Comparison of ENCODE assay signal across 10 cellular contexts in the genomic region with DNA sequence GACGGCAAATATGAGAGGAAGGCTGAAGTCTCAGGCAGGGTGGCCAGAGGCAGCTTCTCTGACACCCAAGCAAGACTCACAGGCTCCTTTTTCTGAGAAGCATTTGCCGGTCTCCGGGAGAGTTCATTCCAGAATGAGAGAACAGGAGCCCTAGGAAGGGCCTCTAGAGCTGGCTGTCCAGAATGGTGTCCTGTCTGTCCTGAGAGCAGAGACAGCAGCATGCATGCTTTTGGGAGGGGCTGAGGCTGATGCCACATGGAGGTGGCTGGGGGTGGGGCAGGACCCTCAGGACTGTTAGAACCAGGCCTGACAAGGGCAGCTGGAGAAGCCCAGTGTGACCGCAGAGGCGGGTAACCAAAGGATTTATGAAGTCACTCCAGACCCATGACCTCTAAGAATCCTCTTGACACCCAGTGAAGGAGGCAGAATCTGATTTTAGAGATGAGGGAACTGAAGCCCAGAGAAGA. TPM values are rescaled to one million over a fixed set of nuclear protein-coding genes. Genes with fewer than 3 reads are reported as not detected.
DNase-seq lines count a peak whose midpoint lies in the region; ATAC-seq and TF ChIP-seq lines count a peak whose summit lies in the region.
"Had no signal": no experiment of that assay in that cellular context is flagged by ENCODE, and none has a peak within 500 bp of the region (broad histone marks: within the 10 kb centered on the region; RNA-seq: fewer than 3 reads in every experiment).

No MANE protein-coding gene starts in this region.

- TF ChIP-seq CTCF in cardiac muscle cell (IDR thresholded peaks at IDR 0.05; ENCODE audit: low read depth, low read length): no peak
- TF ChIP-seq CTCF in liver (IDR thresholded peaks at IDR 0.05; ENCODE audit: low read depth, low read length, missing input control): no peak
- no peak for TF ChIP-seq CTCF in suprapubic skin (IDR thresholded peaks at IDR 0.05)

- ATAC-seq in Right ventricle myocardium superior (ENCODE audit: poor library complexity) (no peak), left lobe of liver (no peak)

- no peak for TF ChIP-seq EP300 in suprapubic skin (IDR thresholded peaks at IDR 0.05)

- DNase-seq in cardiac muscle cell (ENCODE audit: low read depth in 1 of 2, low spot score in 1 of 2) (no peak), Right ventricle myocardium superior (no peak), suprapubic skin (ENCODE audit: low spot score in 2 of 2) (no peak), C1 segment of cervical spinal cord (lab: John Stamatoyannopoulos, UW) (no peak), SHP77 treated with DMSO at 0.1 percent for 48 hours (lab: John Stamatoyannopoulos, UW) (no peak), left lobe of liver (ENCODE audit: low spot score) (no peak)
- DNase-seq: NCI-H1417 had no signal

- H3K9me3 ChIP-seq in cardiac muscle cell (ENCODE audit: low read depth) (no peaks in the 10 kb centered on the region), liver (ENCODE audit: control insufficient read depth in 4 of 4, low read length in 3 of 4) (no peaks in the 10 kb centered on the region), suprapubic skin (no peaks in the 10 kb centered on the region)

- H3K4me3 ChIP-seq in cardiac muscle cell (no peak overlapping the region), liver (ENCODE audit: low read depth in 1 of 3, low read length in 3 of 3) (no peak overlapping the region), suprapubic skin (no peak overlapping the region)

- no peak overlapping the region for H3K9ac ChIP-seq in liver (ENCODE audit: low read depth in 1 of 2, low read length in 2 of 2)

- H3K27ac ChIP-seq in cardiac muscle cell (peak overlapping the region; percentile 58), angular gyrus (ENCODE audit: low read depth, low read length) (peak overlapping the region; percentile 30), liver (ENCODE audit: low read depth in 1 of 2, low read length in 2 of 2) (peak overlapping the region; percentile 75 to 78), suprapubic skin (peak overlapping the region; percentile 52)
- H3K27ac ChIP-seq: HL-60 had no signal

- intact Hi-C loops in Right ventricle myocardium superior (cut with DNase I): no loop called here

- TF ChIP-seq RAD21 in liver (IDR thresholded peaks at IDR 0.05): no peak

- peaks cover 19% of the 10 kb centered on the region for H3K4me1 ChIP-seq in cardiac muscle cell (ENCODE audit: low read depth)
- H3K4me1 ChIP-seq in liver (ENCODE audit: control insufficient read depth in 4 of 4, insufficient read depth in 4 of 4, low read length in 3 of 4): peaks cover 8 to 32% (median 23%) of the 10 kb centered on the region in 4 donors
- H3K4me1 ChIP-seq in suprapubic skin: peaks cover 43% of the 10 kb centered on the region

- TF ChIP-seq POLR2A in suprapubic skin (IDR thresholded peaks at IDR 0.05): no peak

- H3K27me3 ChIP-seq in cardiac muscle cell (no peaks in the 10 kb centered on the region), liver (ENCODE audit: control insufficient read depth in 4 of 4, insufficient read depth in 4 of 4, low read length in 3 of 4) (no peaks in the 10 kb centered on the region), suprapubic skin (no peaks in the 10 kb centered on the region)

- 72% methylated on average over 5 of the region's 5 CpGs for WGBS in liver
- WGBS in suprapubic skin: 96% methylated on average over 5 of the region's 5 CpGs

- H3K36me3 ChIP-seq in cardiac muscle cell: no peaks in the 10 kb centered on the region
- H3K36me3 ChIP-seq in liver (ENCODE audit: control insufficient read depth in 4 of 4, insufficient read depth in 3 of 4, low read depth in 1 of 4, low read length in 3 of 4): peaks cover 0 to 18% (median 3%) of the 10 kb centered on the region in 4 donors
- H3K36me3 ChIP-seq in suprapubic skin: peaks cover 3% of the 10 kb centered on the region

TF ChIP-seq in liver, 16 proteins besides CTCF, POLR2A, EP300 and RAD21:
- TF ChIP-seq FOXA2 (IDR thresholded peaks at IDR 0.05) (no peak), GABPA (IDR thresholded peaks at IDR 0.05 in 1 of 2, conservative IDR thresholded peaks at IDR 0.05 in 1 of 2) (peak in 1 of 2 donors; percentile 6), FOXA1 (IDR thresholded peaks at IDR 0.05) (no peak), EGR1 (IDR thresholded peaks at IDR 0.05; ENCODE audit: low read depth in 2 of 2) (no peak), REST (IDR thresholded peaks at IDR 0.05) (peak; percentile 8)
- TF ChIP-seq, protein P1, sequence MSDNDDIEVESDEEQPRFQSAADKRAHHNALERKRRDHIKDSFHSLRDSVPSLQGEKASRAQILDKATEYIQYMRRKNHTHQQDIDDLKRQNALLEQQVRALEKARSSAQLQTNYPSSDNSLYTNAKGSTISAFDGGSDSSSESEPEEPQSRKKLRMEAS (IDR thresholded peaks at IDR 0.05): no peak
- TF ChIP-seq, protein P2, sequence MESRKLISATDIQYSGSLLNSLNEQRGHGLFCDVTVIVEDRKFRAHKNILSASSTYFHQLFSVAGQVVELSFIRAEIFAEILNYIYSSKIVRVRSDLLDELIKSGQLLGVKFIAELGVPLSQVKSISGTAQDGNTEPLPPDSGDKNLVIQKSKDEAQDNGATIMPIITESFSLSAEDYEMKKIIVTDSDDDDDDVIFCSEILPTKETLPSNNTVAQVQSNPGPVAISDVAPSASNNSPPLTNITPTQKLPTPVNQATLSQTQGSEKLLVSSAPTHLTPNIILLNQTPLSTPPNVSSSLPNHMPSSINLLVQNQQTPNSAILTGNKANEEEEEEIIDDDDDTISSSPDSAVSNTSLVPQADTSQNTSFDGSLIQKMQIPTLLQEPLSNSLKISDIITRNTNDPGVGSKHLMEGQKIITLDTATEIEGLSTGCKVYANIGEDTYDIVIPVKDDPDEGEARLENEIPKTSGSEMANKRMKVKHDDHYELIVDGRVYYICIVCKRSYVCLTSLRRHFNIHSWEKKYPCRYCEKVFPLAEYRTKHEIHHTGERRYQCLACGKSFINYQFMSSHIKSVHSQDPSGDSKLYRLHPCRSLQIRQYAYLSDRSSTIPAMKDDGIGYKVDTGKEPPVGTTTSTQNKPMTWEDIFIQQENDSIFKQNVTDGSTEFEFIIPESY (IDR thresholded peaks at IDR 0.05): no peak
- TF ChIP-seq, protein P3, sequence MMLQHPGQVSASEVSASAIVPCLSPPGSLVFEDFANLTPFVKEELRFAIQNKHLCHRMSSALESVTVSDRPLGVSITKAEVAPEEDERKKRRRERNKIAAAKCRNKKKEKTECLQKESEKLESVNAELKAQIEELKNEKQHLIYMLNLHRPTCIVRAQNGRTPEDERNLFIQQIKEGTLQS (IDR thresholded peaks at IDR 0.05): no peak

RNA-seq across cellular contexts. Expression of gene SHB, which starts 60.0 kb away (rescaled TPM):
- total RNA-seq in cardiac muscle cell (36.0 and 46.9 TPM in 2 replicates), Right ventricle myocardium superior (15.0 TPM), liver (10 to 100 TPM in 1 of 2 donors, 1 to 10 TPM in 1; 3.4 to 17.3 TPM), suprapubic skin (10 to 100 TPM; 12.3 to 22.9 (median 16.3) TPM), left lobe of liver (14.1 TPM)
- polyA plus RNA-seq in cardiac muscle cell (28.2 and 32.4 TPM in 2 replicates), liver (10 to 100 TPM in 1 of 2 donors, 1 to 10 TPM in 1; 3.6 to 10.4 TPM)
